Comparison of ENCODE assay signal across 7 cellular contexts in the genomic region with DNA sequence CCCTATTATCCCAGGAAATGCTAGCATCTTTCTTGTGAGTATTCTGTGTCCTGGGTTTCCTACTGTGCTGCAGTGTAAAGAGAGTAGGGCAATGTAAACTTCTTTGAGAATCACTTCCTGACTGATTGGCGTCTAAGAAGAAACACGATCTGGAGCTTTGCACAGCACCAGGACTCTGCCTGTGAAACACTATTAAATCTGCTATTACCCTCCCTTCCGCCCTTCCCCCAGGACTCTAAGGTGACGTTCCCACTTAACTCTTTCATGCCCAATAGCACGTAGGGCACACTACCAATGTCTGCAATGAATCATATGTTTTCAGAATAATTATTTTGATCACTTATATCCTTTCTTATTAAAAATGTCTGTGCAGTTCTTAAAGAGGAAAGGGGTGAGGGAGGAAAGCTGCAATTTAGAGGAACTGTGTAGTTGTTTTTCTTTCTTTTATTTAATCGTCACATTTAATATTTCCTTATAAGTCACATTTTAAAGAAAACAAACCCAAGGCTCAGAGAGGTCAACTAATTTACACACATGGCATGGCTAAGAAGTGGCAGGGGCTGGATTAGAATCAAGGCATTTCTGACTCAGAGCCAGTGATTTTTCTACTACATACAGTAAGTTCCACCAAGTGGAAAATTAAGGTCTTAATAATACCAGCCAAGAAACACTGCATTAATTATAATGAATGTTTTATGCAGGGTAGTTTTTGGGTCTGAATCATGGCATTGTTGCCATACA.
DNase-seq lines count a peak whose midpoint lies in the region; ATAC-seq lines count a peak whose summit lies in the region.

No MANE protein-coding gene starts in this region.

- intact Hi-C loops in left ventricle myocardium superior (cut with micrococcal nuclease), result no loop called here

- DNase-seq in LHCN-M2 (ENCODE audit: low read depth) (peak; percentile 90), T-helper 17 cell (no peak), left ventricle myocardium superior (no peak), MV-4-11 (lab: John Stamatoyannopoulos, UW) (no peak), occipital lobe (lab: John Stamatoyannopoulos, UW) (no peak)

- H3K27ac ChIP-seq in stomach smooth muscle (ENCODE audit: low read length), result peak overlapping the region; percentile 37

- no peaks in the 10 kb centered on the region for H3K9me3 ChIP-seq in T-helper 17 cell (ENCODE audit: control insufficient read depth, low read length, poor library complexity, severe bottlenecking)
- H3K9me3 ChIP-seq in stomach smooth muscle (ENCODE audit: control insufficient read depth in 2 of 2, low read length in 2 of 2), result no peaks in the 10 kb centered on the region

- H3K4me1 Mint-ChIP-seq in T-helper 17 cell, result peaks cover 7% of the 10 kb centered on the region

- no peaks in the 10 kb centered on the region for H3K27me3 ChIP-seq in stomach smooth muscle (ENCODE audit: control insufficient read depth in 1 of 2, insufficient read depth in 2 of 2, low read length in 2 of 2)

- H3K36me3 Mint-ChIP-seq in T-helper 17 cell (ENCODE audit: low read depth), result peaks cover 2% of the 10 kb centered on the region

- peaks cover 28% of the 10 kb centered on the region for H3K27me3 Mint-ChIP-seq in T-helper 17 cell

- H3K9ac ChIP-seq in stomach smooth muscle (ENCODE audit: low read length in 2 of 2), result peak overlapping the region in 1 of 2 donors; percentile 25

- no peaks in the 10 kb centered on the region for H3K36me3 ChIP-seq in stomach smooth muscle (ENCODE audit: control insufficient read depth in 2 of 2, insufficient read depth in 2 of 2, low read length in 2 of 2)

- ATAC-seq in T-helper 17 cell (no peak), left ventricle myocardium superior (peak; percentile 61), GM21447 (IDR thresholded peaks at IDR 0.05; ENCODE audit: unreplicated experiment) (no peak)

- H3K4me3 Mint-ChIP-seq in T-helper 17 cell, result no peak overlapping the region

- peaks cover 23% of the 10 kb centered on the region for H3K4me1 ChIP-seq in stomach smooth muscle (ENCODE audit: control insufficient read depth, insufficient read depth, low read length)

- H3K4me3 ChIP-seq in stomach smooth muscle (ENCODE audit: low read length in 2 of 2), result peak overlapping the region in 1 of 2 donors; percentile 28

- peak overlapping the region; percentile 61 for H3K27ac Mint-ChIP-seq in T-helper 17 cell
